In the genomic region with DNA sequence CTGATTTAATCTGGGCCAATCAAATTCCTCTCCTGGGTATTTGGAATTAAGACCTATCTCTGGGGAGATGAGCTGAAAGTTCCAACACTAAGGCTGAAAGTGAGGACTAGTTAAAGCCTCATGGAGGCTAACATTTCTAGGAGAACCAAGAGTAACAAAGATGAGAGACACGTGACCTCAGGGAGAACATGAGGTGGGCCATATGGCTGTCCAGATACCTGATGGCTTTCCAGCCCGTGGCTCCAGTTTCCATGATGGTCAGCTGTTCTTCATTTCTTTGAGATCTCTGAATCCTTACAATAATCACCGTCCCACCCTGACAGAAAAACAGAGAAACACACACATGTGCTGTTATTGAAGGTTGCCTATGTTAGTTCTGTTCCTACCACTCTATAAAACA, we compare ENCODE assay signal across 7 cellular contexts.
"Had no signal": no experiment of that assay in that cellular context is flagged by ENCODE, and none has a peak within 500 bp of the region (broad histone marks: within the 10 kb centered on the region; RNA-seq: fewer than 3 reads in every experiment).

No MANE protein-coding gene starts in this region.

- H3K27ac Mint-ChIP-seq: IgD-negative memory B cell had no signal

- H3K4me3 Mint-ChIP-seq: IgD-negative memory B cell had no signal

- ATAC-seq: HCT116, HepG2 had no signal

- H3K27me3 Mint-ChIP-seq: IgD-negative memory B cell had no signal

- DNase-seq: GM23248, GOT3, H7, KG1 had no signal

- H3K36me3 Mint-ChIP-seq: IgD-negative memory B cell had no signal

- H3K9me3 Mint-ChIP-seq: IgD-negative memory B cell had no signal

- H3K4me1 Mint-ChIP-seq: IgD-negative memory B cell had no signal
